Comparison of ENCODE assay signal across 8 cellular contexts in genomic region chr5:150562832-150563231, GRCh38. TPM values are rescaled to one million over a fixed set of nuclear protein-coding genes. Genes with fewer than 3 reads are reported as not detected.
A peak's percentile ranks its signal among the peaks of the same experiment; 100 is the strongest.
DNase-seq lines count a peak whose midpoint lies in the region; ATAC-seq lines count a peak whose summit lies in the region.

No MANE protein-coding gene starts in this region.

- H3K27me3 Mint-ChIP-seq in activated T-cell treated with anti-CD3 and anti-CD28 coated beads, Interleukin-2, amount 50 U/mL, for 24 hours, result no peaks in the 10 kb centered on the region
- no peaks in the 10 kb centered on the region for H3K27me3 Mint-ChIP-seq in activated T-cell treated with anti-CD3 and anti-CD28 coated beads, Interleukin-2, amount 50 U/mL, for 4 hours (ENCODE audit: low read depth)
- H3K27me3 Mint-ChIP-seq in stimulated activated naive B cell treated with anti-CD40 and anti-IgM and Interleukin-4, amounts not matched to agents 10 μg/mL and 1 μg/mL and 100 μg/mL, for 72 hours, result no peaks in the 10 kb centered on the region

- no peaks in the 10 kb centered on the region for H3K4me1 Mint-ChIP-seq in activated T-cell treated with anti-CD3 and anti-CD28 coated beads, Interleukin-2, amount 50 U/mL, for 24 hours (ENCODE audit: low read depth)
- H3K4me1 Mint-ChIP-seq in activated T-cell treated with anti-CD3 and anti-CD28 coated beads, Interleukin-2, amount 50 U/mL, for 4 hours (ENCODE audit: low read depth), result no peaks in the 10 kb centered on the region
- peaks cover 0 to 3% of the 10 kb centered on the region in 2 donors for H3K4me1 Mint-ChIP-seq in stimulated activated naive B cell treated with anti-CD40 and anti-IgM and Interleukin-4, amounts not matched to agents 10 μg/mL and 1 μg/mL and 100 μg/mL, for 72 hours

- ATAC-seq in activated T-cell treated with anti-CD3 and anti-CD28 coated beads, Interleukin-2, amount 50 U/mL, for 4 hours, result no peak
- no peak for ATAC-seq in GM18858 (IDR thresholded peaks at IDR 0.05; ENCODE audit: unreplicated experiment)
- no peak for ATAC-seq in HG02973 (IDR thresholded peaks at IDR 0.05; ENCODE audit: unreplicated experiment)
- ATAC-seq in stimulated activated naive B cell treated with anti-CD40 and anti-IgM and Interleukin-4, amounts not matched to agents 10 μg/mL and 1 μg/mL and 100 μg/mL, for 72 hours (replicated peaks), result no peak

- H3K4me3 Mint-ChIP-seq in activated T-cell treated with anti-CD3 and anti-CD28 coated beads, Interleukin-2, amount 50 U/mL, for 24 hours, result no peak overlapping the region
- no peak overlapping the region for H3K4me3 Mint-ChIP-seq in activated T-cell treated with anti-CD3 and anti-CD28 coated beads, Interleukin-2, amount 50 U/mL, for 4 hours
- no peak overlapping the region for H3K4me3 Mint-ChIP-seq in stimulated activated naive B cell treated with anti-CD40 and anti-IgM and Interleukin-4, amounts not matched to agents 10 μg/mL and 1 μg/mL and 100 μg/mL, for 72 hours

- peak overlapping the region; percentile 33 for H3K27ac Mint-ChIP-seq in activated T-cell treated with anti-CD3 and anti-CD28 coated beads, Interleukin-2, amount 50 U/mL, for 24 hours
- no peak overlapping the region for H3K27ac Mint-ChIP-seq in stimulated activated naive B cell treated with anti-CD40 and anti-IgM and Interleukin-4, amounts not matched to agents 10 μg/mL and 1 μg/mL and 100 μg/mL, for 72 hours

- no peaks in the 10 kb centered on the region for H3K36me3 Mint-ChIP-seq in activated T-cell treated with anti-CD3 and anti-CD28 coated beads, Interleukin-2, amount 50 U/mL, for 24 hours (ENCODE audit: low read depth)
- H3K36me3 Mint-ChIP-seq in activated T-cell treated with anti-CD3 and anti-CD28 coated beads, Interleukin-2, amount 50 U/mL, for 4 hours (ENCODE audit: insufficient read depth), result no peaks in the 10 kb centered on the region
- no peaks in the 10 kb centered on the region for H3K36me3 Mint-ChIP-seq in stimulated activated naive B cell treated with anti-CD40 and anti-IgM and Interleukin-4, amounts not matched to agents 10 μg/mL and 1 μg/mL and 100 μg/mL, for 72 hours

- no peak for DNase-seq in activated T-cell treated with anti-CD3 and anti-CD28 coated beads, Interleukin-2, amount 50 U/mL, for 24 hours
- DNase-seq in activated T-cell treated with anti-CD3 and anti-CD28 coated beads, Interleukin-2, amount 50 U/mL, for 4 hours, result no peak
- DNase-seq in MV-4-11 (lab: John Stamatoyannopoulos, UW) (peak; percentile 56), kidney tubule cell (ENCODE audit: low spot score) (peak; percentile 60)
- peak; percentile 10 to 35 for DNase-seq in activated CD4-positive, alpha-beta T cell treated with anti-CD3 and anti-CD28 coated beads, Interleukin-2, amount 50 U/mL, for 48 hours
- no peak for DNase-seq in stimulated activated naive B cell treated with anti-CD40 and anti-IgM and Interleukin-4, amounts not matched to agents 10 μg/mL and 1 μg/mL and 100 μg/mL, for 72 hours

- H3K9me3 Mint-ChIP-seq in activated T-cell treated with anti-CD3 and anti-CD28 coated beads, Interleukin-2, amount 50 U/mL, for 24 hours, result no peaks in the 10 kb centered on the region
- no peaks in the 10 kb centered on the region for H3K9me3 Mint-ChIP-seq in activated T-cell treated with anti-CD3 and anti-CD28 coated beads, Interleukin-2, amount 50 U/mL, for 4 hours
- H3K9me3 Mint-ChIP-seq in stimulated activated naive B cell treated with anti-CD40 and anti-IgM and Interleukin-4, amounts not matched to agents 10 μg/mL and 1 μg/mL and 100 μg/mL, for 72 hours, result no peaks in the 10 kb centered on the region

RNA-seq across cellular contexts. Expression of gene NDST1, which starts 54.9 kb away (rescaled TPM):
- 1 to 10 TPM; 5.0 to 8.0 (median 5.6) TPM for total RNA-seq in activated T-cell treated with anti-CD3 and anti-CD28 coated beads, Interleukin-2, amount 50 U/mL, for 4 hours

Comparison
In these comparisons a context has a peak if more than half of its experiments do, and no peak if none do; other contexts are left out.
1. DNase-seq: peak in MV-4-11 (single experiment), activated CD4-positive, alpha-beta T cell treated with anti-CD3 and anti-CD28 coated beads, Interleukin-2, amount 50 U/mL, for 48 hours (2 of 2) and kidney tubule cell (single experiment); none in activated T-cell treated with anti-CD3 and anti-CD28 coated beads, Interleukin-2, amount 50 U/mL, for 24 hours (single experiment), activated T-cell treated with anti-CD3 and anti-CD28 coated beads, Interleukin-2, amount 50 U/mL, for 4 hours (single experiment) and stimulated activated naive B cell treated with anti-CD40 and anti-IgM and Interleukin-4, amounts not matched to agents 10 μg/mL and 1 μg/mL and 100 μg/mL, for 72 hours (single experiment).